Comparison of ENCODE assay signal across 18 cellular contexts in the genomic region with DNA sequence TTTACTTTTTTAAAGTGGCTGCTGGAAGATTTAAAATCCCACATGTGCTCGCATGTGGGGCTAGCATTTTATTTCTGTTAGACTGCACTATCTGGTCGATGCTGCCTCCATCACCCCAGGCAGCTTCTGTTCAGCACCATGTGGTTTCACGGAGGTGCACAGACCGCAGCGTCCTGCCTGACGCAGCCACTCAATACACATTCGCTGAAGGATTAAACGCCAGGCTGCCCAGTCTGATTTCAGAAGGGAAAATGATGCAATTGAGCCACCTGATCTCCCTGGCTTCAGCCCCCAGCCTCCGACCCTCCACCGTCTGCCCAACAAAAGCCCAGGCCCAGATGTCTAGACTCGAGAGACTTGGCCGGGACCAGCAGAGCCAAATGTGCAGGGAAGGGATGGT.
DNase-seq lines count a peak whose midpoint lies in the region; ATAC-seq and TF ChIP-seq lines count a peak whose summit lies in the region.
"Had no signal": no experiment of that assay in that cellular context is flagged by ENCODE, and none has a peak within 500 bp of the region (broad histone marks: within the 10 kb centered on the region; RNA-seq: fewer than 3 reads in every experiment).

No MANE protein-coding gene starts in this region.

- H3K4me2 ChIP-seq in DND-41 (ENCODE audit: insufficient read depth, low read length) = no peak overlapping the region
- H3K4me2 ChIP-seq in OCI-LY7 (ENCODE audit: low read length) = peak overlapping the region; percentile 68
- H3K4me2 ChIP-seq: hepatocyte had no signal

- ATAC-seq in DND-41 (ENCODE audit: insufficient read depth, low read depth) = peak; percentile 92
- ATAC-seq in GM21381 (IDR thresholded peaks at IDR 0.05; ENCODE audit: unreplicated experiment) = no peak

- POLR2A ChIA-PET in OCI-LY7 (lab: Charles Lee) = interaction anchor here (0.8 to 9.0 kb wide), 6 partner anchors 8 to 519 kb away, joined by 3 to 148 read pairs (median 16); no protein-coding TSS in a partner anchor

- H3K79me2 ChIP-seq in DND-41 (ENCODE audit: insufficient read depth, low read length) = no peaks in the 10 kb centered on the region
- H3K79me2 ChIP-seq in OCI-LY7 (ENCODE audit: insufficient read depth, low read depth, low read length) = no peaks in the 10 kb centered on the region
- H3K79me2 ChIP-seq: hepatocyte had no signal

- DNase-seq in DND-41 = peak; percentile 57
- DNase-seq in NCI-H1694 (lab: John Stamatoyannopoulos, UW) = peak; percentile 27
- DNase-seq in OCI-LY7 (ENCODE audit: low spot score) = peak; percentile 92
- peak; percentile 1 for DNase-seq in fibroblast of peridontal ligament (ENCODE audit: extremely low read depth)
- DNase-seq in NCI-H1417 (lab: John Stamatoyannopoulos, UW) = no peak
- no peak for DNase-seq in stimulated activated CD8-positive, alpha-beta memory T cell treated with anti-CD3 and anti-CD28 coated beads, Interleukin-4, amount 100 ng/mL, for 48 hours
- DNase-seq: activated CD4-positive, alpha-beta T cell treated with anti-CD3 and anti-CD28 coated beads for 4 hours; adrenal gland; CD4-positive, alpha-beta T cell; IMR-90; NCI-H1436 treated with DMSO at 0.1 percent for 48 hours; nephron progenitor cell; sigmoid colon; SW 1271; testis had no signal

- no peak overlapping the region for H3K9ac ChIP-seq in DND-41 (ENCODE audit: low read depth, low read length)

- no peak overlapping the region for H2AFZ ChIP-seq in DND-41 (ENCODE audit: low read depth, low read length)
- peak overlapping the region; percentile 59; the same call in 1 of the 2 replicates for H2AFZ ChIP-seq in OCI-LY7 (ENCODE audit: low read length)
- H2AFZ ChIP-seq: hepatocyte had no signal

- TF ChIP-seq CTCF in DND-41 (IDR thresholded peaks at IDR 0.05; ENCODE audit: borderline replicate concordance, extremely low read depth, low read length, poor library complexity, severe bottlenecking) (no peak), OCI-LY7 (conservative IDR thresholded peaks at IDR 0.05; ENCODE audit: low read length) (no peak)

- no peak overlapping the region for H3K4me3 ChIP-seq in DND-41 (ENCODE audit: low read depth in 1 of 2, low read length in 2 of 2)
- H3K4me3 ChIP-seq in OCI-LY7 (ENCODE audit: low read depth, low read length, poor library complexity, severe bottlenecking) = peak overlapping the region; percentile 13
- H3K4me3 ChIP-seq: adrenal gland, hepatocyte, MG63, sigmoid colon, testis had no signal

- intact Hi-C loops in OCI-LY7 (cut with micrococcal nuclease; ENCODE audit: unreplicated experiment) = loop anchor here (1.0 kb wide), 1 partner anchor 15 kb away; no protein-coding TSS in a partner anchor

- no TSS peak for BruUV-seq in OCI-LY7 (replicated peaks; lab: Mats Ljungman, UMichigan)

- no peaks in the 10 kb centered on the region for H4K20me1 ChIP-seq in DND-41 (ENCODE audit: insufficient read depth, low read length)
- no peaks in the 10 kb centered on the region for H4K20me1 ChIP-seq in OCI-LY7 (ENCODE audit: insufficient read depth, low read length)

- no peaks in the 10 kb centered on the region for H3K4me1 ChIP-seq in DND-41 (ENCODE audit: insufficient read depth, low read length)
- H3K4me1 ChIP-seq in OCI-LY7 (ENCODE audit: insufficient read depth, low read length, poor library complexity, severe bottlenecking) = peaks cover 85% of the 10 kb centered on the region
- H3K4me1 ChIP-seq: adrenal gland, sigmoid colon, testis had no signal

- no peaks in the 10 kb centered on the region for H3K9me2 ChIP-seq in OCI-LY7 (ENCODE audit: insufficient read depth, low read length)

- H3K36me3 ChIP-seq in DND-41 (ENCODE audit: insufficient read depth, low read length) (no peaks in the 10 kb centered on the region), OCI-LY7 (ENCODE audit: insufficient read depth, low read length) (no peaks in the 10 kb centered on the region)
- H3K36me3 ChIP-seq: adrenal gland, MG63, sigmoid colon had no signal

- no peak overlapping the region for H3K27ac ChIP-seq in DND-41 (ENCODE audit: low read length)
- peak overlapping the region; percentile 92 for H3K27ac ChIP-seq in OCI-LY7 (ENCODE audit: low read depth, low read length, poor library complexity, severe bottlenecking)
- H3K27ac ChIP-seq: adrenal gland, hepatocyte, sigmoid colon, testis had no signal

- no peaks in the 10 kb centered on the region for H3K9me3 ChIP-seq in DND-41 (ENCODE audit: insufficient read depth, low read length, severe bottlenecking)
- no peaks in the 10 kb centered on the region for H3K9me3 ChIP-seq in OCI-LY7 (ENCODE audit: low read length)
- H3K9me3 ChIP-seq: adrenal gland, MG63, sigmoid colon, testis had no signal

- H3K27me3 ChIP-seq in DND-41 (ENCODE audit: insufficient read depth, low read length, poor library complexity) = peaks cover 8% of the 10 kb centered on the region
- H3K27me3 ChIP-seq: adrenal gland, MG63, testis had no signal

- CTCF ChIA-PET in OCI-LY7 (lab: Charles Lee; ENCODE audit: unreplicated experiment) = interaction anchor here (1.0 to 3.3 kb wide), 5 partner anchors 9 to 18 kb away, joined by 4 to 14 read pairs (median 5); no protein-coding TSS in a partner anchor

Comparison
In these comparisons a context has a peak if more than half of its experiments do, and no peak if none do; other contexts are left out.
1. DNase-seq: peak in DND-41 (single experiment), NCI-H1694 (single experiment), OCI-LY7 (single experiment) and fibroblast of peridontal ligament (single experiment); none in NCI-H1417 (0 of 3) and stimulated activated CD8-positive, alpha-beta memory T cell treated with anti-CD3 and anti-CD28 coated beads, Interleukin-4, amount 100 ng/mL, for 48 hours (single experiment).